In genomic region chr9:136347472-136348256, GRCh38 we compare ENCODE assay signal across 16 cellular contexts. TPM values are rescaled to one million over a fixed set of nuclear protein-coding genes. Genes with fewer than 3 reads are reported as not detected.
"Had no signal": no experiment of that assay in that cellular context is flagged by ENCODE, and none has a peak within 500 bp of the region (broad histone marks: within the 10 kb centered on the region; RNA-seq: fewer than 3 reads in every experiment).

No MANE protein-coding gene starts in this region.

- ATAC-seq: effector memory CD8-positive, alpha-beta T cell; stimulated activated naive B cell treated with anti-CD40 and anti-IgM and Interleukin-4, amounts not matched to agents 10 μg/mL and 1 μg/mL and 100 μg/mL, for 72 hours had no signal

- FAIRE-seq: kidney had no signal

- H3K4me3 ChIP-seq: colonic mucosa, left ventricle myocardium inferior, smooth muscle cell had no signal

- H2AFZ ChIP-seq: parathyroid adenoma had no signal

- H3K4me2 ChIP-seq: smooth muscle cell had no signal

- DNase-seq: activated CD4-positive, alpha-beta memory T cell treated with anti-CD3 and anti-CD28 coated beads, Interleukin-2, amount 10 ng/mL, durations not matched to agents 7 days and 5 days; activated CD4-positive, alpha-beta T cell treated with anti-CD3 and anti-CD28 coated beads for 1 hour; activated naive CD4-positive, alpha-beta T cell; colonic mucosa; effector memory CD8-positive, alpha-beta T cell; kidney; left ventricle myocardium inferior; mesendoderm; retina; stimulated activated naive B cell treated with anti-CD40 and anti-IgM and Interleukin-4, amounts not matched to agents 10 μg/mL and 1 μg/mL and 100 μg/mL, for 72 hours; trophoblast cell had no signal

- H3K27me3 ChIP-seq: colonic mucosa had no signal

- H3K79me2 ChIP-seq: parathyroid adenoma had no signal

- H3K4me1 ChIP-seq: colonic mucosa had no signal

- H3K9ac ChIP-seq: parathyroid adenoma had no signal

- H3K27ac ChIP-seq: colonic mucosa, epithelial cell of prostate, left ventricle myocardium inferior, parathyroid adenoma had no signal

- H3K9me3 ChIP-seq: colonic mucosa, left ventricle myocardium inferior had no signal

- H3K36me3 ChIP-seq: colonic mucosa had no signal

RNA-seq across cellular contexts. Expression of gene CCDC187, which starts 43.8 kb away (rescaled TPM):
- total RNA-seq: activated CD4-positive, alpha-beta memory T cell treated with anti-CD3 and anti-CD28 coated beads, Interleukin-2, amount 10 ng/mL, durations not matched to agents 7 days and 5 days; left ventricle myocardium inferior; smooth muscle cell; T-helper 2 cell treated with Interferon-gamma antibody and Interleukin-4, amounts not matched to agents 100 ng/mL and 5 ng/mL, for 36 hours had no signal
- polyA plus RNA-seq: neural cell had no signal
